1 cellular context compared by ENCODE assay signal in the genomic region with DNA sequence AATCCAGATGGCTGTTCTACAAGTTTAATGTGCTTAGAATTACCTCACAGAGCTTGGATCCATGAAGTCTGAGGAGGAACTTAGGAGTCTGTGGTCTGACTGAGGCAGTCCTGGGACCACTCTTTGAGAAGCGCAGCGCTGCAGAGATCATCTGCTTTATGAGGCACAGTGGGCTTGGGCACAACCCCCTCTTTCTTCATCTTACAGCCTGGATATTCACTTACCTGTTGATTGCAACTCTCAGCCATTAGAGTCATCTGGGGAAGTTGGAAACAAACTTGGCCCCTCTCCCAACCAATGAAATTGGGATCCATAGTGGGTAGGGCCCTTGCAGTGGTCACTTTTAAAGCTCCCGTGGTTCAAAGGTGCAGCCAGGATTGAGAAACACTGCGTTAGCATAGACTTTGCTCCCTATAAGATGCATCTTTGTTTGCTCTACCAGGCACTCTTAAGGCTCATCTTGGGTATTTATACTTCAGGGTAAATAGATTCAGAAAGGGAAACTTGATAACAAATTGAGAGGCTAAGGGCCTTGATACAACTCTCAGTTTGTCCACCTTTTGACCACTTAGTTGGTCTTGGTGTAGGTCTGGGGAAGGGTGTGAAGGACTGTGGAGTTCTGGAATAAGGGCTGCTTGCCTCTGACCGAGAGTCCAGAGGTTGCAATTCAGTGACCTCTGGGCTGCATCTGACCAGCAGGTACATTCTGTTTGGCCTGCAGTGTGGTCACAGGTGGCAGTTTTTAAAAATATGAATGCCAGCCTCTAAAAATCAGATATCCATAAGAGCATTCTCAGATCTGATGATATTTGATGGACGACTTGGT.
TF ChIP-seq lines count a peak whose summit lies in the region.

No MANE protein-coding gene starts in this region.

TF ChIP-seq in HEK293, 187 proteins besides CTCF, POLR2A, EP300 and RAD21 (continued from another document):
- TF ChIP-seq, protein P1, sequence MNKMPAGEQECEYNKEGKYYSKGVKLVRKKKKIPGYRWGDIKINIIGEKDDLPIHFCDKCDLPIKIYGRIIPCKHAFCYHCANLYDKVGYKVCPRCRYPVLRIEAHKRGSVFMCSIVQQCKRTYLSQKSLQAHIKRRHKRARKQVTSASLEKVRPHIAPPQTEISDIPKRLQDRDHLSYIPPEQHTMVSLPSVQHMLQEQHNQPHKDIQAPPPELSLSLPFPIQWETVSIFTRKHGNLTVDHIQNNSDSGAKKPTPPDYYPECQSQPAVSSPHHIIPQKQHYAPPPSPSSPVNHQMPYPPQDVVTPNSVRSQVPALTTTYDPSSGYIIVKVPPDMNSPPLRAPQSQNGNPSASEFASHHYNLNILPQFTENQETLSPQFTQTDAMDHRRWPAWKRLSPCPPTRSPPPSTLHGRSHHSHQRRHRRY (tag by site-specific recombination; IDR thresholded peaks at IDR 0.05) = no peak
- no peak for TF ChIP-seq OSR2 (tag by site-specific recombination; IDR thresholded peaks at IDR 0.05)
- no peak for TF ChIP-seq ZNF707 (tag by site-specific recombination; IDR thresholded peaks at IDR 0.05)
- TF ChIP-seq SCRT1 (tag by site-specific recombination; IDR thresholded peaks at IDR 0.05; ENCODE audit: borderline replicate concordance) = 0 out of 2 replicates have a peak, but pooled peaks have one; percentile 26
- TF ChIP-seq SCRT2 (tag by site-specific recombination; IDR thresholded peaks at IDR 0.05) = peak; percentile 88
